ENCODE assay signal across 33 cellular contexts in the genomic region with DNA sequence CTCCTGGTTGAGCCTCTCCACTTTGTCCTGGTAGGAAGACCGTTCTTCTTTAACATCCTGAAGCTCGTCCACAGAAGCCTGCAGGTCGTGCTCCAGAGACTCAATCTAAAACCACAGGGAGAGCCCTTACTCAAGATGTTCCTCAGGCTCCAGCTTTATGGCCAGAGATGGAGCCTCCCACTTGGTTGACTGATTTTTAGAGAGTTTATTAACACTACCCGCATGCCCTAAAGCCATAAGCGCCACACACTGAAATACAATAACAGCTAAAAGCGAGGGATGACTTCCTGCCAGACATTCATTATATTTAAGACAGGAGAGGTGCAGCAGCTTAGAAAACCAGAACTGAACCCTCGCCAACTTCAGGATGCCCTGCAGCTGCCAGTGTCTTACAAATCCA. TPM values are rescaled to one million over a fixed set of nuclear protein-coding genes. Genes with fewer than 3 reads are reported as not detected.
"Had no signal": no experiment of that assay in that cellular context is flagged by ENCODE, and none has a peak within 500 bp of the region (broad histone marks: within the 10 kb centered on the region; RNA-seq: fewer than 3 reads in every experiment).

No MANE protein-coding gene starts in this region.

- H3K4me3 Mint-ChIP-seq: activated naive CD4-positive, alpha-beta T cell treated with anti-CD3 and anti-CD28 coated beads, Interleukin-2, amount 50 U/mL, for 24 hours; activated naive CD8-positive, alpha-beta T cell treated with anti-CD3 and anti-CD28 coated beads, Interleukin-2, amount 50 U/mL, for 24 hours; activated T-helper 17 cell treated with anti-CD3 and anti-CD28 coated beads, Interleukin-2, amount 50 U/mL, for 72 hours; mesothelial cell of epicardium; naive B cell; stimulated activated naive B cell treated with anti-CD40 and anti-IgM and Interleukin-4, amounts not matched to agents 10 μg/mL and 1 μg/mL and 100 μg/mL, for 72 hours; T-helper 1 cell treated with Interleukin-12 subunit alpha and Interleukin-12 subunit beta and Interleukin-4 antibody, amounts not matched to agents 30 μg/mL and 1 μg/mL, for 36 hours had no signal

- H3K4me3 ChIP-seq: breast epithelium, gastrocnemius medialis, hepatocyte, stomach, tibial artery had no signal

- H3K36me3 ChIP-seq: breast epithelium had no signal

- H3K36me3 Mint-ChIP-seq: activated naive CD4-positive, alpha-beta T cell treated with anti-CD3 and anti-CD28 coated beads, Interleukin-2, amount 50 U/mL, for 24 hours; naive B cell; stimulated activated naive B cell treated with anti-CD40 and anti-IgM and Interleukin-4, amounts not matched to agents 10 μg/mL and 1 μg/mL and 100 μg/mL, for 72 hours had no signal

- H3K4me1 Mint-ChIP-seq: activated naive CD4-positive, alpha-beta T cell treated with anti-CD3 and anti-CD28 coated beads, Interleukin-2, amount 50 U/mL, for 24 hours; activated naive CD8-positive, alpha-beta T cell treated with anti-CD3 and anti-CD28 coated beads, Interleukin-2, amount 50 U/mL, for 24 hours; activated T-helper 17 cell treated with anti-CD3 and anti-CD28 coated beads, Interleukin-2, amount 50 U/mL, for 72 hours; naive B cell had no signal

- H3K4me1 ChIP-seq: breast epithelium, gastrocnemius medialis, parathyroid adenoma had no signal

- H3K4me2 ChIP-seq: hepatocyte had no signal

- H3K9me3 ChIP-seq: breast epithelium, gastrocnemius medialis, stomach, tibial artery had no signal

- DNase-seq: activated CD4-positive, alpha-beta T cell treated with anti-CD3 and anti-CD28 coated beads for 48 hours; activated CD4-positive, alpha-beta T cell treated with anti-CD3 and anti-CD28 coated beads, Interleukin-2, amount 50 U/mL, for 48 hours; activated CD8-positive, alpha-beta memory T cell treated with anti-CD3 and anti-CD28 coated beads for 24 hours; activated naive CD8-positive, alpha-beta T cell treated with anti-CD3 and anti-CD28 coated beads, Interleukin-2, amount 50 U/mL, for 24 hours; activated T-cell treated with anti-CD3 and anti-CD28 coated beads, Interleukin-2, amount 50 U/mL, for 1 hour; amygdala; central memory CD4-positive, alpha-beta T cell; dermis blood vessel endothelial cell; effector CD4-positive, alpha-beta T cell; gastrocnemius medialis; left cardiac atrium; mammary epithelial cell; naive B cell; nucleus accumbens; right cardiac atrium; stimulated activated CD4-positive, alpha-beta T cell treated with anti-CD3 and anti-CD28 coated beads, Interleukin-15, amount 100 ng/mL, for 24 hours; stimulated activated CD4-positive, alpha-beta T cell treated with anti-CD3 and anti-CD28 coated beads, Interleukin-2, amount 100 ng/mL, for 24 hours; stimulated activated naive B cell treated with anti-CD40 and anti-IgM and Interleukin-4, amounts not matched to agents 10 μg/mL and 1 μg/mL and 100 μg/mL, for 72 hours; stomach; T-helper 9 cell; tibial artery had no signal

- H3K27ac ChIP-seq: breast epithelium, epithelial cell of prostate, gastrocnemius medialis, hepatocyte, parathyroid adenoma, stomach, tibial artery, VCaP had no signal

- H2AFZ ChIP-seq: hepatocyte, parathyroid adenoma had no signal

- H3K9me3 Mint-ChIP-seq: activated naive CD4-positive, alpha-beta T cell treated with anti-CD3 and anti-CD28 coated beads, Interleukin-2, amount 50 U/mL, for 24 hours; activated naive CD8-positive, alpha-beta T cell treated with anti-CD3 and anti-CD28 coated beads, Interleukin-2, amount 50 U/mL, for 24 hours; activated T-helper 17 cell treated with anti-CD3 and anti-CD28 coated beads, Interleukin-2, amount 50 U/mL, for 72 hours; naive B cell; stimulated activated naive B cell treated with anti-CD40 and anti-IgM and Interleukin-4, amounts not matched to agents 10 μg/mL and 1 μg/mL and 100 μg/mL, for 72 hours; T-helper 1 cell treated with Interleukin-12 subunit alpha and Interleukin-12 subunit beta and Interleukin-4 antibody, amounts not matched to agents 30 μg/mL and 1 μg/mL, for 36 hours had no signal

- H3K27me3 Mint-ChIP-seq: activated naive CD8-positive, alpha-beta T cell treated with anti-CD3 and anti-CD28 coated beads, Interleukin-2, amount 50 U/mL, for 24 hours; activated T-helper 17 cell treated with anti-CD3 and anti-CD28 coated beads, Interleukin-2, amount 50 U/mL, for 72 hours; stimulated activated naive B cell treated with anti-CD40 and anti-IgM and Interleukin-4, amounts not matched to agents 10 μg/mL and 1 μg/mL and 100 μg/mL, for 72 hours had no signal

- H3K9ac ChIP-seq: parathyroid adenoma had no signal

- H3K27ac Mint-ChIP-seq: activated naive CD4-positive, alpha-beta T cell treated with anti-CD3 and anti-CD28 coated beads, Interleukin-2, amount 50 U/mL, for 24 hours; activated naive CD8-positive, alpha-beta T cell treated with anti-CD3 and anti-CD28 coated beads, Interleukin-2, amount 50 U/mL, for 24 hours; activated T-helper 17 cell treated with anti-CD3 and anti-CD28 coated beads, Interleukin-2, amount 50 U/mL, for 72 hours; mesothelial cell of epicardium; stimulated activated naive B cell treated with anti-CD40 and anti-IgM and Interleukin-4, amounts not matched to agents 10 μg/mL and 1 μg/mL and 100 μg/mL, for 72 hours; T-helper 1 cell treated with Interleukin-12 subunit alpha and Interleukin-12 subunit beta and Interleukin-4 antibody, amounts not matched to agents 30 μg/mL and 1 μg/mL, for 36 hours had no signal

- H3K27me3 ChIP-seq: breast epithelium, gastrocnemius medialis, hepatocyte, stomach, tibial artery had no signal

RNA-seq across cellular contexts. Expression of a gene that starts 41.9 kb away (rescaled TPM):
- total RNA-seq: activated T-helper 17 cell treated with anti-CD3 and anti-CD28 coated beads, Interleukin-2, amount 50 U/mL, for 72 hours; dermis blood vessel endothelial cell; pulmonary artery endothelial cell had no signal
- polyA plus RNA-seq: keratinocyte, mammary epithelial cell, neural cell had no signal
